1 cellular context compared by ENCODE assay signal in the genomic region with DNA sequence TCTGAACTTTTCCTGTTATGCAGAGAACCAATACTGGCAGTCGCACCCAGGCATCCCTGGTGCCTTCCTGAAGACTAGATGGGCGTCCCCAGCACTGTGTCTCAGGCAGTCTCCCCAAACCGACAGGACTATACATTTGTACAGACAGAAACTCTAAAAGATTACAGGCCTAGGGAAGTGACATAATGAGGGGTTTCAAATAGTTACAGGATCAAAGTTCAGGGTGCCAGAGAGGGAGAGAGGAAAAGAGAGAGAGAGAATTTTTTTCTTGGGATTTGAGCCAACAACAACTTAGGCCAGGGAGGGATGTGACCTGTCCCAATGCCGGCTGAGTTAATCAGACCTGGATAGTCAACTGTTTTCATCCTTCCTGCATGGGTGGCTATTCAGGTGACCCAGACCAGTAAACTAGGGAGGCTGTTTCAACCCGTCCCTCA.
A peak's percentile ranks its signal among the peaks of the same experiment; 100 is the strongest.
TF ChIP-seq lines count a peak whose summit lies in the region.

No MANE protein-coding gene starts in this region.

TF ChIP-seq in HepG2, 621 proteins besides CTCF, POLR2A, EP300 and RAD21 (continues in another document):
- TF ChIP-seq SETDB1 (CRISPR knock-in tag; IDR thresholded peaks at IDR 0.05; ENCODE audit: borderline replicate concordance) (no peak), ARNT (IDR thresholded peaks at IDR 0.05) (no peak), ZKSCAN5 (CRISPR knock-in tag; IDR thresholded peaks at IDR 0.05) (no peak), ZBTB8A (CRISPR knock-in tag; IDR thresholded peaks at IDR 0.05; ENCODE audit: borderline replicate concordance, low read depth) (no peak), SIX1 (CRISPR knock-in tag; IDR thresholded peaks at IDR 0.05; ENCODE audit: borderline replicate concordance) (peak; percentile 37; the same call in 1 of the 2 replicates), GLI4 (CRISPR knock-in tag; IDR thresholded peaks at IDR 0.05; ENCODE audit: borderline replicate concordance) (no peak), CREB1 (IDR thresholded peaks at IDR 0.05) (no peak), CREB1 (CRISPR knock-in tag; IDR thresholded peaks at IDR 0.05) (no peak), ZNF792 (CRISPR knock-in tag; IDR thresholded peaks at IDR 0.05) (no peak), ZNF883 (CRISPR knock-in tag; IDR thresholded peaks at IDR 0.05; ENCODE audit: not compliant biosample characterization) (no peak), ZFYVE20 (CRISPR knock-in tag; IDR thresholded peaks at IDR 0.05; ENCODE audit: borderline replicate concordance, low read depth) (no peak), PATZ1 (CRISPR knock-in tag; IDR thresholded peaks at IDR 0.05) (peak; percentile 20; the same call in 1 of the 2 replicates), PCBP1 (IDR thresholded peaks at IDR 0.05; ENCODE audit: borderline replicate concordance, low read depth, low read length) (no peak), KAT8 (CRISPR knock-in tag; IDR thresholded peaks at IDR 0.05) (peak; percentile 55; the same call in 1 of the 2 replicates), ZFP36L2 (CRISPR knock-in tag; IDR thresholded peaks at IDR 0.05) (no peak), ZNF850 (CRISPR knock-in tag; conservative IDR thresholded peaks at IDR 0.05) (no peak), FOXA3 (CRISPR knock-in tag; IDR thresholded peaks at IDR 0.05) (peak; percentile 43; the same call in 1 of the 2 replicates), GATAD2A (CRISPR knock-in tag; IDR thresholded peaks at IDR 0.05) (peak; percentile 87), HCFC1 (IDR thresholded peaks at IDR 0.05; ENCODE audit: low read depth, low read length) (no peak), ATF1 (CRISPR knock-in tag; IDR thresholded peaks at IDR 0.05) (peak; percentile 60), ZSCAN9 (CRISPR knock-in tag; IDR thresholded peaks at IDR 0.05; ENCODE audit: borderline replicate concordance) (0 out of 2 replicates have a peak, but pooled peaks have one; percentile 26), IRF9 (CRISPR knock-in tag; IDR thresholded peaks at IDR 0.05; ENCODE audit: borderline replicate concordance) (no peak), FOXK2 (IDR thresholded peaks at IDR 0.05) (no peak), CREM (IDR thresholded peaks at IDR 0.05) (peak; percentile 43; the same call in 1 of the 2 replicates), CREM (CRISPR knock-in tag; IDR thresholded peaks at IDR 0.05) (no peak), SIN3B (IDR thresholded peaks at IDR 0.05; ENCODE audit: low read length) (no peak), STAG1 (CRISPR knock-in tag; IDR thresholded peaks at IDR 0.05) (peak; percentile 10; the same call in 1 of the 2 replicates), GABPA (IDR thresholded peaks at IDR 0.05; ENCODE audit: low read depth, low read length) (no peak), GABPA (CRISPR knock-in tag; IDR thresholded peaks at IDR 0.05; ENCODE audit: low read depth) (peak; percentile 38; the same call in 1 of the 2 replicates), ZSCAN25 (CRISPR knock-in tag; IDR thresholded peaks at IDR 0.05) (no peak), NFE2L1 (CRISPR knock-in tag; IDR thresholded peaks at IDR 0.05; ENCODE audit: borderline replicate concordance) (no peak), ZNF256 (CRISPR knock-in tag; conservative IDR thresholded peaks at IDR 0.05) (no peak), EHMT2 (IDR thresholded peaks at IDR 0.05; ENCODE audit: borderline replicate concordance, low read depth, low read length) (no peak), PRDM4 (CRISPR knock-in tag; IDR thresholded peaks at IDR 0.05; ENCODE audit: borderline replicate concordance) (no peak), ZNF34 (CRISPR knock-in tag; IDR thresholded peaks at IDR 0.05; ENCODE audit: borderline replicate concordance) (no peak), CREBL2 (CRISPR knock-in tag; IDR thresholded peaks at IDR 0.05; ENCODE audit: borderline replicate concordance) (no peak), ZNF605 (CRISPR knock-in tag; IDR thresholded peaks at IDR 0.05) (no peak), ZKSCAN8 (CRISPR knock-in tag; IDR thresholded peaks at IDR 0.05; ENCODE audit: borderline replicate concordance) (0 out of 2 replicates have a peak, but pooled peaks have one; percentile 38), AKNA (CRISPR knock-in tag; IDR thresholded peaks at IDR 0.05; ENCODE audit: borderline replicate concordance) (no peak), ZSCAN12 (CRISPR knock-in tag; IDR thresholded peaks at IDR 0.05) (no peak), ETV6 (CRISPR knock-in tag; conservative IDR thresholded peaks at IDR 0.05) (no peak), SKIL (CRISPR knock-in tag; IDR thresholded peaks at IDR 0.05; ENCODE audit: borderline replicate concordance) (no peak), ZNF136 (CRISPR knock-in tag; IDR thresholded peaks at IDR 0.05; ENCODE audit: low read depth) (no peak)
- TF ChIP-seq, protein P1, sequence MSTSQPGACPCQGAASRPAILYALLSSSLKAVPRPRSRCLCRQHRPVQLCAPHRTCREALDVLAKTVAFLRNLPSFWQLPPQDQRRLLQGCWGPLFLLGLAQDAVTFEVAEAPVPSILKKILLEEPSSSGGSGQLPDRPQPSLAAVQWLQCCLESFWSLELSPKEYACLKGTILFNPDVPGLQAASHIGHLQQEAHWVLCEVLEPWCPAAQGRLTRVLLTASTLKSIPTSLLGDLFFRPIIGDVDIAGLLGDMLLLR (CRISPR knock-in tag; IDR thresholded peaks at IDR 0.05): no peak
- TF ChIP-seq, protein P2, sequence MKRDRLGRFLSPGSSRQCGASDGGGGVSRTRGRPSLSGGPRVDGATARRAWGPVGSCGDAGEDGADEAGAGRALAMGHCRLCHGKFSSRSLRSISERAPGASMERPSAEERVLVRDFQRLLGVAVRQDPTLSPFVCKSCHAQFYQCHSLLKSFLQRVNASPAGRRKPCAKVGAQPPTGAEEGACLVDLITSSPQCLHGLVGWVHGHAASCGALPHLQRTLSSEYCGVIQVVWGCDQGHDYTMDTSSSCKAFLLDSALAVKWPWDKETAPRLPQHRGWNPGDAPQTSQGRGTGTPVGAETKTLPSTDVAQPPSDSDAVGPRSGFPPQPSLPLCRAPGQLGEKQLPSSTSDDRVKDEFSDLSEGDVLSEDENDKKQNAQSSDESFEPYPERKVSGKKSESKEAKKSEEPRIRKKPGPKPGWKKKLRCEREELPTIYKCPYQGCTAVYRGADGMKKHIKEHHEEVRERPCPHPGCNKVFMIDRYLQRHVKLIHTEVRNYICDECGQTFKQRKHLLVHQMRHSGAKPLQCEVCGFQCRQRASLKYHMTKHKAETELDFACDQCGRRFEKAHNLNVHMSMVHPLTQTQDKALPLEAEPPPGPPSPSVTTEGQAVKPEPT (CRISPR knock-in tag; IDR thresholded peaks at IDR 0.05; ENCODE audit: low read depth): no peak
- TF ChIP-seq, protein P3, sequence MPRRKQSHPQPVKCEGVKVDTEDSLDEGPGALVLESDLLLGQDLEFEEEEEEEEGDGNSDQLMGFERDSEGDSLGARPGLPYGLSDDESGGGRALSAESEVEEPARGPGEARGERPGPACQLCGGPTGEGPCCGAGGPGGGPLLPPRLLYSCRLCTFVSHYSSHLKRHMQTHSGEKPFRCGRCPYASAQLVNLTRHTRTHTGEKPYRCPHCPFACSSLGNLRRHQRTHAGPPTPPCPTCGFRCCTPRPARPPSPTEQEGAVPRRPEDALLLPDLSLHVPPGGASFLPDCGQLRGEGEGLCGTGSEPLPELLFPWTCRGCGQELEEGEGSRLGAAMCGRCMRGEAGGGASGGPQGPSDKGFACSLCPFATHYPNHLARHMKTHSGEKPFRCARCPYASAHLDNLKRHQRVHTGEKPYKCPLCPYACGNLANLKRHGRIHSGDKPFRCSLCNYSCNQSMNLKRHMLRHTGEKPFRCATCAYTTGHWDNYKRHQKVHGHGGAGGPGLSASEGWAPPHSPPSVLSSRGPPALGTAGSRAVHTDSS (CRISPR knock-in tag; conservative IDR thresholded peaks at IDR 0.05): no peak
